ENCODE assay signal across 10 cellular contexts in genomic region chr6:47435254-47435612, GRCh38.
"Had no signal": no experiment of that assay in that cellular context is flagged by ENCODE, and none has a peak within 500 bp of the region (broad histone marks: within the 10 kb centered on the region; RNA-seq: fewer than 3 reads in every experiment).

No MANE protein-coding gene starts in this region.

- H3K27ac Mint-ChIP-seq: GM23338, H9, HFFc6, IgD-negative memory B cell had no signal

- DNase-seq: H9, HCEC 1CT, HFFc6, KG1 had no signal

- H3K9me3 Mint-ChIP-seq: HFFc6 had no signal

- H3K4me2 ChIP-seq: GM23338 had no signal

- H3K4me3 Mint-ChIP-seq: GM23338, H9, HFFc6, IgD-negative memory B cell had no signal

- H3K27ac ChIP-seq: HL-60 had no signal

- FAIRE-seq: H1, H54, HepG2 had no signal

- H3K4me3 ChIP-seq: GM23338 had no signal

- H3K36me3 Mint-ChIP-seq: IgD-negative memory B cell had no signal

- ATAC-seq: GM23338 had no signal
